1 cellular context compared by ENCODE assay signal in the genomic region with DNA sequence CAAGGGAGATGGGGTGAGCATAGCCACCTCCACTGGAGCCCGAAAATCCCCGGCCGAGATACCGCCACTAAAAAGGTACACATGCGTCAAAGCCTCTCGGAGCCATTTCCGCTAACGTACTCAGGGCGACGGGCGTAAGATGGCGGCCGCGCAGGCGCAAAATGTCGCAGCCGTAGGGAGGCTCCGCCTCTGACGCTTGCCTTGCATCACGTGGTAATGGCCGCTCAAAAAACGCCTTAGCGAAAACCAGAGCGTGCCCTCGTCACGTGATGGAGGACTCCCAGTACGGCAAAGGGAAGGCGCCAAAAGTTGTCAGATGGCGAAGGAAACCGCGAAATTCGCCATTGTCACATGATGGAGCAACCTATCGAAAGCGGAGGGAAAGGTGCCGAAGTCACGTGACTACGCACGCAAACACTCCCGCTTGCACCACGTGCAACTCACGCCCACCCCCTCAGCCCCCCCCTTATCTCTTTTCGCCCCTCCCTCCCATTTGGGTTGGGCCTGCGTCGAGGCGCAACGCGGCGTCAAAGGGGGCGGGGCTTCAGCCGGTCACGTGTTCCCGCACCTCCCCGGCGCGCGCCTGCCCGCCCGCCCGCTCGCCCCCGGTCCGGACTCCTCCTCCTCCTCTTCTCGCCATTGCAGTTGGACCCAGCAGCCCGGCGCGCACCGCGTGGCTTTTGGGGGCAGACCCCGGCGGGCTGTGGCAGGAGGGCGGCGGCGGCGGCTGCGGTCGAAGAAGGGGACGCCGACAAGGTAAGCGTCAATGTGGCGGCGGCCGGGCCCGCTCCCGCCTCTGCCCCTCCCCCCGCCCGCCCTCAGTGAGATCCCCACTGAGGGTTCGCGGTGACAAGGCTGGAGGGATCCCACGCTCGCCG.
TF ChIP-seq lines count a peak whose summit lies in the region.

TSS of gene ILF3 (plus strand) at position 615 of the 878 bp plus-strand sequence. CDS start 16,260 bp downstream, outside the sequence.

TF ChIP-seq in GM12878, 131 proteins besides CTCF, POLR2A, EP300 and RAD21 (continued from another document and continues in another):
- TF ChIP-seq CBX3 (IDR thresholded peaks at IDR 0.05; ENCODE audit: borderline replicate concordance, low read depth) (no peak), ATF2 (IDR thresholded peaks at IDR 0.05; ENCODE audit: low read length) (no peak), CHD2 (IDR thresholded peaks at IDR 0.05; ENCODE audit: borderline replicate concordance, low read depth, low read length) (peak; percentile 64; the same call in 1 of the 2 replicates), CEBPB (IDR thresholded peaks at IDR 0.05; ENCODE audit: borderline replicate concordance in 1 of 2, low read depth in 2 of 2, low read length in 2 of 2) (no peak), MTA2 (IDR thresholded peaks at IDR 0.05; ENCODE audit: low read depth) (no peak), TCF3 (IDR thresholded peaks at IDR 0.05; ENCODE audit: borderline replicate concordance, insufficient read depth, low read depth, low read length) (0 out of 2 replicates have a peak, but pooled peaks have one; percentile 38), RAD51 (IDR thresholded peaks at IDR 0.05) (peak; percentile 100), HCFC1 (IDR thresholded peaks at IDR 0.05; ENCODE audit: low read length) (peak; percentile 96), PML (IDR thresholded peaks at IDR 0.05; ENCODE audit: low read length) (peak; percentile 88; the same call in 1 of the 2 replicates), HSF1 (IDR thresholded peaks at IDR 0.05; ENCODE audit: low read depth, low read length) (no peak; the same call in 1 of the 2 replicates), SIN3A (IDR thresholded peaks at IDR 0.05; ENCODE audit: low read depth, low read length) (peak; percentile 51; the same call in 1 of the 2 replicates), ZBTB11 (CRISPR knock-in tag; IDR thresholded peaks at IDR 0.05) (peak; percentile 75), GABPA (IDR thresholded peaks at IDR 0.05; ENCODE audit: low read depth) (no peak), HDAC2 (IDR thresholded peaks at IDR 0.05) (no peak), SMAD5 (IDR thresholded peaks at IDR 0.05; ENCODE audit: low read depth) (peak; percentile 97), POU2F2 (IDR thresholded peaks at IDR 0.05; ENCODE audit: borderline replicate concordance, low read depth, low read length) (peak; percentile 80), BCL11A (IDR thresholded peaks at IDR 0.05; ENCODE audit: low read depth, low read length) (0 out of 2 replicates have a peak, but pooled peaks have one; percentile 36), NR2C1 (IDR thresholded peaks at IDR 0.05) (peak; percentile 74), CREB1 (IDR thresholded peaks at IDR 0.05; ENCODE audit: low read depth) (peak; percentile 92), RB1 (IDR thresholded peaks at IDR 0.05; ENCODE audit: borderline replicate concordance) (no peak; the same call in 1 of the 2 replicates), JUND (IDR thresholded peaks at IDR 0.05; ENCODE audit: low read depth, low read length) (no peak), RCOR1 (conservative IDR thresholded peaks at IDR 0.05; ENCODE audit: low read depth, low read length) (no peak), YBX1 (IDR thresholded peaks at IDR 0.05) (no peak), RFX5 (IDR thresholded peaks at IDR 0.05; ENCODE audit: low read depth, low read length) (no peak), ATF7 (IDR thresholded peaks at IDR 0.05; ENCODE audit: low read depth) (peak; percentile 83), SMAD1 (IDR thresholded peaks at IDR 0.05; ENCODE audit: low read depth, partially characterized antibody) (peak; percentile 88), POLR2AphosphoS5 (IDR thresholded peaks at IDR 0.05; ENCODE audit: low read length) (peak; percentile 84), IKZF1 (conservative IDR thresholded peaks at IDR 0.05) (peak; percentile 99), RUNX3 (IDR thresholded peaks at IDR 0.05; ENCODE audit: low read length) (peak; percentile 99), TAF1 (IDR thresholded peaks at IDR 0.05; ENCODE audit: borderline replicate concordance, low read depth, low read length) (peak; percentile 92; the same call in 1 of the 2 replicates), CBFB (IDR thresholded peaks at IDR 0.05; ENCODE audit: low read depth) (peak; percentile 96), SMARCA5 (IDR thresholded peaks at IDR 0.05) (no peak), RELB (IDR thresholded peaks at IDR 0.05; ENCODE audit: low read depth) (peak; percentile 93), RELA (IDR thresholded peaks at IDR 0.05; ENCODE audit: borderline replicate concordance, partially characterized antibody) (peak; percentile 99), ETV6 (conservative IDR thresholded peaks at IDR 0.05 in 1 of 2, IDR thresholded peaks at IDR 0.05 in 1 of 2; ENCODE audit: borderline replicate concordance in 1 of 2, low read depth in 1 of 2) (no peak), MEF2B (IDR thresholded peaks at IDR 0.05; ENCODE audit: partially characterized antibody, poor library complexity, severe bottlenecking) (peak; percentile 88), NR2C2 (IDR thresholded peaks at IDR 0.05; ENCODE audit: borderline replicate concordance, control insufficient read depth, insufficient read length, low read depth) (no peak), PAX5 (IDR thresholded peaks at IDR 0.05; ENCODE audit: borderline replicate concordance, low read depth, low read length) (0 out of 2 replicates have a peak, but pooled peaks have one; percentile 24)
- TF ChIP-seq, protein P1, sequence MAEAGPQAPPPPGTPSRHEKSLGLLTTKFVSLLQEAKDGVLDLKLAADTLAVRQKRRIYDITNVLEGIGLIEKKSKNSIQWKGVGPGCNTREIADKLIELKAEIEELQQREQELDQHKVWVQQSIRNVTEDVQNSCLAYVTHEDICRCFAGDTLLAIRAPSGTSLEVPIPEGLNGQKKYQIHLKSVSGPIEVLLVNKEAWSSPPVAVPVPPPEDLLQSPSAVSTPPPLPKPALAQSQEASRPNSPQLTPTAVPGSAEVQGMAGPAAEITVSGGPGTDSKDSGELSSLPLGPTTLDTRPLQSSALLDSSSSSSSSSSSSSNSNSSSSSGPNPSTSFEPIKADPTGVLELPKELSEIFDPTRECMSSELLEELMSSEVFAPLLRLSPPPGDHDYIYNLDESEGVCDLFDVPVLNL (IDR thresholded peaks at IDR 0.05; ENCODE audit: low read depth, low read length) = no peak
- TF ChIP-seq, protein P2, sequence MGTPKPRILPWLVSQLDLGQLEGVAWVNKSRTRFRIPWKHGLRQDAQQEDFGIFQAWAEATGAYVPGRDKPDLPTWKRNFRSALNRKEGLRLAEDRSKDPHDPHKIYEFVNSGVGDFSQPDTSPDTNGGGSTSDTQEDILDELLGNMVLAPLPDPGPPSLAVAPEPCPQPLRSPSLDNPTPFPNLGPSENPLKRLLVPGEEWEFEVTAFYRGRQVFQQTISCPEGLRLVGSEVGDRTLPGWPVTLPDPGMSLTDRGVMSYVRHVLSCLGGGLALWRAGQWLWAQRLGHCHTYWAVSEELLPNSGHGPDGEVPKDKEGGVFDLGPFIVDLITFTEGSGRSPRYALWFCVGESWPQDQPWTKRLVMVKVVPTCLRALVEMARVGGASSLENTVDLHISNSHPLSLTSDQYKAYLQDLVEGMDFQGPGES (IDR thresholded peaks at IDR 0.05) = peak; percentile 75
- TF ChIP-seq, protein P3, sequence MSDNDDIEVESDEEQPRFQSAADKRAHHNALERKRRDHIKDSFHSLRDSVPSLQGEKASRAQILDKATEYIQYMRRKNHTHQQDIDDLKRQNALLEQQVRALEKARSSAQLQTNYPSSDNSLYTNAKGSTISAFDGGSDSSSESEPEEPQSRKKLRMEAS (IDR thresholded peaks at IDR 0.05; ENCODE audit: low read depth, low read length) = peak; percentile 96
- TF ChIP-seq, protein P4, sequence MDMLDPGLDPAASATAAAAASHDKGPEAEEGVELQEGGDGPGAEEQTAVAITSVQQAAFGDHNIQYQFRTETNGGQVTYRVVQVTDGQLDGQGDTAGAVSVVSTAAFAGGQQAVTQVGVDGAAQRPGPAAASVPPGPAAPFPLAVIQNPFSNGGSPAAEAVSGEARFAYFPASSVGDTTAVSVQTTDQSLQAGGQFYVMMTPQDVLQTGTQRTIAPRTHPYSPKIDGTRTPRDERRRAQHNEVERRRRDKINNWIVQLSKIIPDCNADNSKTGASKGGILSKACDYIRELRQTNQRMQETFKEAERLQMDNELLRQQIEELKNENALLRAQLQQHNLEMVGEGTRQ (IDR thresholded peaks at IDR 0.05; ENCODE audit: borderline replicate concordance, low read depth, low read length) = peak; percentile 99
- TF ChIP-seq, protein P5, sequence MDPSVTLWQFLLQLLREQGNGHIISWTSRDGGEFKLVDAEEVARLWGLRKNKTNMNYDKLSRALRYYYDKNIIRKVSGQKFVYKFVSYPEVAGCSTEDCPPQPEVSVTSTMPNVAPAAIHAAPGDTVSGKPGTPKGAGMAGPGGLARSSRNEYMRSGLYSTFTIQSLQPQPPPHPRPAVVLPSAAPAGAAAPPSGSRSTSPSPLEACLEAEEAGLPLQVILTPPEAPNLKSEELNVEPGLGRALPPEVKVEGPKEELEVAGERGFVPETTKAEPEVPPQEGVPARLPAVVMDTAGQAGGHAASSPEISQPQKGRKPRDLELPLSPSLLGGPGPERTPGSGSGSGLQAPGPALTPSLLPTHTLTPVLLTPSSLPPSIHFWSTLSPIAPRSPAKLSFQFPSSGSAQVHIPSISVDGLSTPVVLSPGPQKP (IDR thresholded peaks at IDR 0.05; ENCODE audit: low read depth, low read length) = peak; percentile 62; the same call in 1 of the 2 replicates
- TF ChIP-seq, protein P6, sequence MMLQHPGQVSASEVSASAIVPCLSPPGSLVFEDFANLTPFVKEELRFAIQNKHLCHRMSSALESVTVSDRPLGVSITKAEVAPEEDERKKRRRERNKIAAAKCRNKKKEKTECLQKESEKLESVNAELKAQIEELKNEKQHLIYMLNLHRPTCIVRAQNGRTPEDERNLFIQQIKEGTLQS (IDR thresholded peaks at IDR 0.05; ENCODE audit: borderline replicate concordance, extremely low read depth, low read depth, low read length) = peak; percentile 99
- TF ChIP-seq, protein P7, sequence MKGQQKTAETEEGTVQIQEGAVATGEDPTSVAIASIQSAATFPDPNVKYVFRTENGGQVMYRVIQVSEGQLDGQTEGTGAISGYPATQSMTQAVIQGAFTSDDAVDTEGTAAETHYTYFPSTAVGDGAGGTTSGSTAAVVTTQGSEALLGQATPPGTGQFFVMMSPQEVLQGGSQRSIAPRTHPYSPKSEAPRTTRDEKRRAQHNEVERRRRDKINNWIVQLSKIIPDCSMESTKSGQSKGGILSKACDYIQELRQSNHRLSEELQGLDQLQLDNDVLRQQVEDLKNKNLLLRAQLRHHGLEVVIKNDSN (IDR thresholded peaks at IDR 0.05; ENCODE audit: borderline replicate concordance, extremely low read length, insufficient read depth, low read depth, low read length) = peak; percentile 96
